Comparison of ENCODE assay signal across 22 cellular contexts in the genomic region with DNA sequence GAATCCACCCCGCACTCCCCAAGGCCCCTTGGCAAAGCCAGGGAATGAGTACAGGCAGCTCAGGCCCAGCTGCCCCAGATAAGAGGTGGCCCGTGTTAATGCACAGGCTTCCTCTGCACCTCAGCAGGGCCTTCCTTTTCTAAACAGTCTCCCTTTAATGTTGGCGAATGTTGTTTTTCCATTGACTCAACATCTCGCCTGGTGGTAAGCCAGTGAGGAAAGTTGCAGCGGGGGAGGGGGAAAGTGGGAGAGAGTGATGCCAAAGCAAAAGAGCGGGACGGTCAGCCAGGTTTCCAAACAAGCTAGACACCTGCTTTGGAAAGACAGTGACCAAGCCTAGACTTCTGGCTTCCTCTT. TPM values are rescaled to one million over a fixed set of nuclear protein-coding genes. Genes with fewer than 3 reads are reported as not detected.
DNase-seq lines count a peak whose midpoint lies in the region; ATAC-seq lines count a peak whose summit lies in the region.
"Had no signal": no experiment of that assay in that cellular context is flagged by ENCODE, and none has a peak within 500 bp of the region (broad histone marks: within the 10 kb centered on the region; RNA-seq: fewer than 3 reads in every experiment).

No MANE protein-coding gene starts in this region.

- intact Hi-C loops in right cardiac atrium (cut with DNase I) = no loop called here

- peaks cover 2% of the 10 kb centered on the region for H3K27me3 ChIP-seq in right cardiac atrium (ENCODE audit: control insufficient read depth, insufficient read depth)
- peaks cover 0 to 74% (median 29%) of the 10 kb centered on the region in 3 experiments for H3K27me3 ChIP-seq in neuronal stem cell (ENCODE audit: control insufficient read depth in 3 of 3, insufficient read depth in 3 of 3, low read depth in 1 of 3, low read length in 3 of 3)

- no peak overlapping the region for H2BK12ac ChIP-seq in neuronal stem cell (ENCODE audit: low read length)

- no peak overlapping the region for H3K27ac ChIP-seq in right cardiac atrium (ENCODE audit: low read length)
- no peak overlapping the region for H3K27ac ChIP-seq in neuronal stem cell (replicated peaks; ENCODE audit: low read length)
- no peak overlapping the region for H3K27ac ChIP-seq in substantia nigra (ENCODE audit: low read depth, low read length, poor library complexity, severe bottlenecking)
- H3K27ac ChIP-seq: left lung, psoas muscle had no signal

- no peak overlapping the region for H3K23ac ChIP-seq in neuronal stem cell (ENCODE audit: low read depth, low read length, poor library complexity)

- H3K14ac ChIP-seq in neuronal stem cell (ENCODE audit: low read length) = no peak overlapping the region

- H2AFZ ChIP-seq in neuronal stem cell (ENCODE audit: low read length) = no peak overlapping the region

- ATAC-seq in right cardiac atrium = peak in 1 of 2 donors; percentile 95
- no peak for ATAC-seq in GM21576 (IDR thresholded peaks at IDR 0.05; ENCODE audit: unreplicated experiment)
- ATAC-seq: effector memory CD8-positive, alpha-beta T cell; left lung; psoas muscle had no signal

- H3K79me1 ChIP-seq in neuronal stem cell (ENCODE audit: low read depth, low read length) = no peaks in the 10 kb centered on the region

- H3K4me3 ChIP-seq in right cardiac atrium (ENCODE audit: low read length) (no peak overlapping the region), neuronal stem cell (ENCODE audit: low read length in 2 of 2) (no peak overlapping the region)
- H3K4me3 ChIP-seq: left lung, psoas muscle had no signal

- peak overlapping the region; percentile 63 for H3K18ac ChIP-seq in neuronal stem cell (ENCODE audit: low read length)

- peak overlapping the region; percentile 12 for H3K4me2 ChIP-seq in neuronal stem cell (ENCODE audit: insufficient read depth, low read length, poor library complexity, severe bottlenecking)

- no peak overlapping the region for H2AK5ac ChIP-seq in neuronal stem cell (ENCODE audit: low read depth, low read length)

- no peaks in the 10 kb centered on the region for H3K36me3 ChIP-seq in neuronal stem cell (replicated peaks in 1 of 2; ENCODE audit: control insufficient read depth in 2 of 2, insufficient read depth in 2 of 2, low read length in 2 of 2)
- H3K36me3 ChIP-seq: left lung had no signal

- no peak overlapping the region for H3K4ac ChIP-seq in neuronal stem cell (ENCODE audit: low read length)

- H4K91ac ChIP-seq in neuronal stem cell (ENCODE audit: low read depth, low read length, poor library complexity) = no peak overlapping the region

- no peak overlapping the region for H2BK15ac ChIP-seq in neuronal stem cell (ENCODE audit: low read length)

- no peak overlapping the region for H2BK120ac ChIP-seq in neuronal stem cell (ENCODE audit: low read depth, low read length)

- DNase-seq in Daoy (ENCODE audit: low read depth) = peak; percentile 78
- DNase-seq in RPMI7951 (ENCODE audit: low read depth) = peak; percentile 24
- peak in 2 of 3 donors; percentile 40 to 44 for DNase-seq in right cardiac atrium
- no peak for DNase-seq in neuronal stem cell (ENCODE audit: low spot score)
- DNase-seq in substantia nigra (lab: John Stamatoyannopoulos, UW) = no peak
- DNase-seq in activated effector memory CD4-positive, alpha-beta T cell treated with Interleukin-2 at 50 U/mL for 16 hours = no peak
- DNase-seq: activated CD4-positive, alpha-beta T cell treated with anti-CD3 and anti-CD28 coated beads for 1 hour; activated CD8-positive, alpha-beta memory T cell treated with anti-CD3 and anti-CD28 coated beads for 24 hours; activated T-cell treated with anti-CD3 and anti-CD28 coated beads, Interleukin-2, amount 50 U/mL, for 48 hours; CD4-positive, alpha-beta T cell; DMS79 treated with DMSO at 0.1 percent for 48 hours; effector memory CD8-positive, alpha-beta T cell; Karpas-422; left lung; NCI-H1694; NCI-H748 treated with DMSO at 0.1 percent for 48 hours; psoas muscle; SHP77 treated with DMSO at 0.1 percent for 48 hours; stimulated activated CD4-positive, alpha-beta T cell treated with anti-CD3 and anti-CD28 coated beads, Interleukin-2, amount 100 ng/mL, for 48 hours; stimulated activated naive CD4-positive, alpha-beta T cell; SW 1271 had no signal

- H4K8ac ChIP-seq in neuronal stem cell (ENCODE audit: low read depth, low read length) = no peak overlapping the region

- no peak overlapping the region for H3K9ac ChIP-seq in neuronal stem cell (ENCODE audit: low read depth, low read length, poor library complexity)

- H3K4me1 ChIP-seq in right cardiac atrium (ENCODE audit: control insufficient read depth, insufficient read depth, low read length) (no peaks in the 10 kb centered on the region), neuronal stem cell (ENCODE audit: control insufficient read depth in 2 of 2, insufficient read depth in 1 of 2, low read depth in 1 of 2, low read length in 2 of 2) (peaks cover 3 to 23% of the 10 kb centered on the region in 2 donors)

- 27% methylated on average over 7 of the region's 7 CpGs for WGBS in right cardiac atrium
- no CpG with 5 or more reads among the region's 7 CpGs for WGBS in neuronal stem cell (ENCODE audit: extremely low coverage in 2 of 2, insufficient read length in 2 of 2, insufficient replicate concordance in 1 of 2), 2 donors

- H3K9me3 ChIP-seq in right cardiac atrium (ENCODE audit: control insufficient read depth, low read length) (no peaks in the 10 kb centered on the region), neuronal stem cell (replicated peaks in 1 of 2; ENCODE audit: control insufficient read depth in 2 of 2, insufficient read depth in 1 of 2, low read depth in 1 of 2, low read length in 2 of 2) (no peaks in the 10 kb centered on the region)
- H3K9me3 ChIP-seq: left lung, psoas muscle had no signal

- no peak overlapping the region for H2BK5ac ChIP-seq in neuronal stem cell (ENCODE audit: low read length)

RNA-seq across cellular contexts. Expression of a gene that starts 10.3 kb away (rescaled TPM):
- total RNA-seq in Daoy (2014; rRNA removed; shearing (Covaris generic)) = 0.98 and 1.5 TPM in 2 replicates
- total RNA-seq in RPMI7951 (2014; rRNA removed; shearing (Covaris generic)) = 2.4 and 3.0 TPM in 2 replicates
- 10 to 100 TPM; 63.6 to 98.8 (median 86.5) TPM for total RNA-seq in right cardiac atrium
- 14.6 TPM for polyA plus RNA-seq in right cardiac atrium
- 2.1 TPM for polyA plus RNA-seq in neuronal stem cell (2013, experiment 1 of 2)
- 2.3 TPM for polyA plus RNA-seq in neuronal stem cell (2013, experiment 2 of 2)

Comparison
In these comparisons a context has a peak if more than half of its experiments do, and no peak if none do; other contexts are left out.
1. DNase-seq: peak in Daoy (single experiment), RPMI7951 (single experiment) and right cardiac atrium (2 of 3); none in neuronal stem cell (single experiment), substantia nigra (0 of 49) and activated effector memory CD4-positive, alpha-beta T cell treated with Interleukin-2 at 50 U/mL for 16 hours (single experiment).
2. RNA of a gene that starts 10.3 kb away (total RNA-seq): 63.6 to 98.8 TPM in right cardiac atrium; 2.4 to 3.0 TPM in RPMI7951 and 0.98 to 1.5 TPM in Daoy; every median in the first group is over 10 times any median in the second.